Comparison of ENCODE assay signal across 8 cellular contexts in genomic region chr19:7535993-7536685, GRCh38. TPM values are rescaled to one million over a fixed set of nuclear protein-coding genes. Genes with fewer than 3 reads are reported as not detected.
DNase-seq lines count a peak whose midpoint lies in the region; ATAC-seq and TF ChIP-seq lines count a peak whose summit lies in the region.

No MANE protein-coding gene starts in this region.

- H3K4ac ChIP-seq in mesendoderm (ENCODE audit: low read depth, low read length): no peak overlapping the region

- intact Hi-C loops in CD4-positive, alpha-beta memory T cell (cut with micrococcal nuclease): loop anchor here (1.0 to 10.0 kb wide), 5 partner anchors 19 to 1631 kb away; partner anchors contain the start of genes NDUFA11, PEX11G, STXBP2 and VMAC
- intact Hi-C loops in breast epithelium (cut with DNase I; ENCODE audit: low total_unique reads): no loop called here

- H3K9me3 ChIP-seq in CD4-positive, alpha-beta memory T cell (ENCODE audit: control insufficient read depth in 1 of 2, low read length in 2 of 2): no peaks in the 10 kb centered on the region
- no peaks in the 10 kb centered on the region for H3K9me3 ChIP-seq in breast epithelium

- H2AK5ac ChIP-seq in mesendoderm (ENCODE audit: low read length): no peak overlapping the region

- no peak for ATAC-seq in GM19023 (IDR thresholded peaks at IDR 0.05; ENCODE audit: unreplicated experiment)

- no peaks in the 10 kb centered on the region for H3K9me3 Mint-ChIP-seq in CD4-positive, alpha-beta memory T cell

- no peak for DNase-seq in CD4-positive, alpha-beta memory T cell
- no peak for DNase-seq in HL-60 (ENCODE audit: low read depth in 1 of 2, low spot score in 1 of 2)
- DNase-seq in breast epithelium (ENCODE audit: low spot score in 2 of 2): no peak
- DNase-seq in mesendoderm: no peak
- DNase-seq in NCI-H345 (lab: John Stamatoyannopoulos, UW): no peak
- no peak for DNase-seq in HuH-7.5 (ENCODE audit: low spot score)
- DNase-seq in NCI-H2196 (lab: John Stamatoyannopoulos, UW; ENCODE audit: unreplicated experiment): no peak

- H2BK15ac ChIP-seq in mesendoderm (replicated peaks; ENCODE audit: low read depth): no peak overlapping the region

- WGBS in mesendoderm (ENCODE audit: extremely low coverage, insufficient coverage, low lambda C conversion rate): no CpG with 5 or more reads among the region's 30 CpGs

- no peak overlapping the region for H3K18ac ChIP-seq in mesendoderm (ENCODE audit: low read length)

- H3K23ac ChIP-seq in mesendoderm (ENCODE audit: low read length): no peak overlapping the region

- TF ChIP-seq CTCF in HL-60 (IDR thresholded peaks at IDR 0.05; ENCODE audit: insufficient read depth, low read length) (no peak), breast epithelium (IDR thresholded peaks at IDR 0.05) (no peak)

- H3K4me3 Mint-ChIP-seq in CD4-positive, alpha-beta memory T cell: peak overlapping the region; percentile 90 to 98 (median 94)

- no peak overlapping the region for H4K8ac ChIP-seq in mesendoderm (ENCODE audit: low read depth, low read length)

- no peaks in the 10 kb centered on the region for H3K36me3 ChIP-seq in CD4-positive, alpha-beta memory T cell (ENCODE audit: insufficient read depth, low read length)
- H3K36me3 ChIP-seq in breast epithelium (peaks cover 7% of the 10 kb centered on the region), mesendoderm (ENCODE audit: control insufficient read depth, insufficient read depth, low read length) (peaks cover 2% of the 10 kb centered on the region)

- H2BK5ac ChIP-seq in mesendoderm (ENCODE audit: low read length): no peak overlapping the region

- H3K56ac ChIP-seq in mesendoderm (ENCODE audit: low read length): peak overlapping the region; percentile 44

- POLR2A ChIA-PET in CD4-positive, alpha-beta memory T cell (lab: Charles Lee; ENCODE audit: partially characterized antibody): interaction anchor here (1.2 to 8.3 kb wide), 4 partner anchors 14 to 385 kb away, joined by 3 to 94 read pairs (median 7); partner anchors contain the start of genes MCOLN1, PET100 and XAB2

- peaks cover 9 to 29% of the 10 kb centered on the region in 2 donors for H3K36me3 Mint-ChIP-seq in CD4-positive, alpha-beta memory T cell

- no peaks in the 10 kb centered on the region for H3K79me1 ChIP-seq in mesendoderm (ENCODE audit: low read length)

- no peaks in the 10 kb centered on the region for H3K79me2 ChIP-seq in mesendoderm (ENCODE audit: control insufficient read depth, insufficient read depth, low read length)

- no peaks in the 10 kb centered on the region for H3K27me3 ChIP-seq in CD4-positive, alpha-beta memory T cell (ENCODE audit: insufficient read depth, low read length)
- H3K27me3 ChIP-seq in HL-60 (ENCODE audit: insufficient read depth, poor library complexity, severe bottlenecking): no peaks in the 10 kb centered on the region
- no peaks in the 10 kb centered on the region for H3K27me3 ChIP-seq in breast epithelium
- H3K27me3 ChIP-seq in mesendoderm (ENCODE audit: insufficient read depth, low read length, poor library complexity): no peaks in the 10 kb centered on the region

- no peaks in the 10 kb centered on the region for H3K27me3 Mint-ChIP-seq in CD4-positive, alpha-beta memory T cell

- peaks cover 25% of the 10 kb centered on the region for H3K4me1 ChIP-seq in CD4-positive, alpha-beta memory T cell (ENCODE audit: insufficient read depth, low read length)
- peaks cover 0 to 3% of the 10 kb centered on the region in 2 donors for H3K4me1 ChIP-seq in breast epithelium
- no peaks in the 10 kb centered on the region for H3K4me1 ChIP-seq in mesendoderm (ENCODE audit: control insufficient read depth, low read depth, low read length)

- H3K27ac ChIP-seq in CD4-positive, alpha-beta memory T cell (ENCODE audit: low read depth, low read length): peak overlapping the region; percentile 76
- H3K27ac ChIP-seq in HL-60 (replicated peaks) (peak overlapping the region; percentile 29), breast epithelium (peak overlapping the region; percentile 89 to 94), mesendoderm (ENCODE audit: low read depth, low read length) (no peak overlapping the region)

- TF ChIP-seq POLR2A in breast epithelium (IDR thresholded peaks at IDR 0.05): no peak

- H3K4me3 ChIP-seq in CD4-positive, alpha-beta memory T cell (ENCODE audit: low read length in 2 of 2): peak overlapping the region; percentile 80 to 93
- H3K4me3 ChIP-seq in HL-60 (replicated peaks; ENCODE audit: insufficient read depth, low read length) (peak overlapping the region; percentile 99), breast epithelium (peak overlapping the region; percentile 85 to 87 (median 86)), mesendoderm (ENCODE audit: low read length) (no peak overlapping the region)

- H2BK120ac ChIP-seq in mesendoderm (ENCODE audit: low read depth, low read length): no peak overlapping the region

- no peak overlapping the region for H4K5ac ChIP-seq in mesendoderm (ENCODE audit: low read length)

- CTCF ChIA-PET in CD4-positive, alpha-beta memory T cell (lab: Charles Lee; ENCODE audit: partially characterized antibody): interaction anchor here (1.2 to 2.5 kb wide), 4 partner anchors 13 to 182 kb away, joined by 3 to 12 read pairs (median 4); partner anchors contain the start of gene MCOLN1

- H3K4me1 Mint-ChIP-seq in CD4-positive, alpha-beta memory T cell: peaks cover 10 to 46% (median 27%) of the 10 kb centered on the region in 4 donors

- no peak overlapping the region for H3K9ac ChIP-seq in mesendoderm (ENCODE audit: low read length)

- H3K27ac Mint-ChIP-seq in CD4-positive, alpha-beta memory T cell: peak overlapping the region; percentile 93 to 98 (median 94)

- no peak overlapping the region for H3K4me2 ChIP-seq in mesendoderm (ENCODE audit: low read length)

RNA-seq across cellular contexts. Expression of gene PNPLA6, which starts 0.6 kb away (rescaled TPM):
- total RNA-seq in CD4-positive, alpha-beta memory T cell: 100 to 1,000 TPM; 168 to 169 TPM
- 10 to 100 TPM in 1 of 2 donors, 1 to 10 TPM in 1; 4.7 to 14.1 TPM for polyA plus RNA-seq in CD4-positive, alpha-beta memory T cell
- total RNA-seq in breast epithelium: 10 to 100 TPM; 35.8 to 56.4 (median 45.8) TPM
- polyA plus RNA-seq in mesendoderm (2013, experiment 1 of 2): 23.5 TPM
- polyA plus RNA-seq in mesendoderm (2013, experiment 2 of 2): 22.0 TPM

RNA-seq across cellular contexts. Expression of gene MCOLN1, which starts 13.7 kb away (rescaled TPM):
- total RNA-seq in CD4-positive, alpha-beta memory T cell: 10 to 100 TPM; 14.1 to 14.9 TPM
- polyA plus RNA-seq in CD4-positive, alpha-beta memory T cell: 1 to 10 TPM; 8.0 to 9.1 TPM
- total RNA-seq in breast epithelium: 10 to 100 TPM; 11.5 to 35.2 (median 16.4) TPM
- polyA plus RNA-seq in mesendoderm (2013, experiment 1 of 2): 13.6 TPM
- 14.1 TPM for polyA plus RNA-seq in mesendoderm (2013, experiment 2 of 2)

RNA-seq across cellular contexts. Expression of gene ZNF358, which starts 20.2 kb away (rescaled TPM):
- total RNA-seq in CD4-positive, alpha-beta memory T cell: 1 to 10 TPM; 8.4 to 8.7 TPM
- 1 to 10 TPM in 1 of 2 donors, not detected in 1; 1.6 TPM for polyA plus RNA-seq in CD4-positive, alpha-beta memory T cell
- 10 to 100 TPM; 34.0 to 65.3 (median 34.7) TPM for total RNA-seq in breast epithelium
- polyA plus RNA-seq in mesendoderm (2013, experiment 1 of 2): 59.7 TPM
- 59.5 TPM for polyA plus RNA-seq in mesendoderm (2013, experiment 2 of 2)

RNA-seq across cellular contexts. Expression of gene PEX11G, which starts 47.3 kb away (rescaled TPM):
- under 1 TPM; 0.64 to 0.73 TPM for total RNA-seq in CD4-positive, alpha-beta memory T cell
- polyA plus RNA-seq in CD4-positive, alpha-beta memory T cell: 1 to 10 TPM in 1 of 2 donors, under 1 TPM in 1; 0.64 to 1.7 TPM
- 1 to 10 TPM; 5.4 to 9.8 (median 7.2) TPM for total RNA-seq in breast epithelium
- polyA plus RNA-seq in mesendoderm (2013, experiment 1 of 2): 0.74 TPM
- 0.67 TPM for polyA plus RNA-seq in mesendoderm (2013, experiment 2 of 2)

RNA-seq across cellular contexts. Expression of gene CAMSAP3, which starts 59.5 kb away (rescaled TPM):
- total RNA-seq in CD4-positive, alpha-beta memory T cell: under 1 TPM; 0.15 to 0.19 TPM
- polyA plus RNA-seq in CD4-positive, alpha-beta memory T cell: under 1 TPM in 1 of 2 donors, not detected in 1; 0.07 TPM
- 10 to 100 TPM in 1 of 3 donors, 1 to 10 TPM in 1, not detected in 1; 5.6 to 14.2 TPM for total RNA-seq in breast epithelium
- 10.4 TPM for polyA plus RNA-seq in mesendoderm (2013, experiment 1 of 2)
- polyA plus RNA-seq in mesendoderm (2013, experiment 2 of 2): 10.1 TPM
